ENCODE assay signal across 9 cellular contexts in the genomic region with DNA sequence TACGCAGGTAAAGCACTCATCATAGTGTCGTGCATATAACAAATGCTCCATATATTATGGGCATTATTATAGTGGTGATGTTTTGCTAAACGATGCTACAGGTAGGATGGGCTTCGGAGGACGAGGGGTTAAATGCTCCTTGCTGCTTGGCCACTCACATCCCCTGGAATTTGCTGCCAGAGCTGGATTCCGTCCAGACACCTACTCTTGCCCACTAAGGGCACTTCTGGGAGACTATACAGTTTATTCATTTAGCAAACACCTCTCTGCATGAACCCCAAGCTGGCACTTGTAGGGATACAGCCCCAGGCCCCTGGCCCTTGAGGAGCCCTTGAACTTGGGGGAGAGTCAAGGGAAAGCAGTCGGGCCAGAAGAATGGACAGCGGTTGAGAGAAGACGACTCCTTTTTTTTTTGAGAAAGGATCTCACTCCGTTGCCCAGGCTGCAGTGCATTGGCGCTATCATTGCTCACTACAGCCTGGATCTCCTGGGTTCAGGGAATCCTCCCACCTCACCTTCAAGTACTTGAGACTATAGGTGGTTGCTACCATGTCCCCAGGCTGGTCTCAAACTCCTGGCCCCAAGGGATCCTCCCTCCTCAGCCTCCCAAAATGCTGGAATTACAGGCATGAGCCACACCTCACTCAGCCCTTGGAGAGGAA. TPM values are rescaled to one million over a fixed set of nuclear protein-coding genes. Genes with fewer than 3 reads are reported as not detected.
DNase-seq lines count a peak whose midpoint lies in the region; ATAC-seq and TF ChIP-seq lines count a peak whose summit lies in the region.
"Had no signal": no experiment of that assay in that cellular context is flagged by ENCODE, and none has a peak within 500 bp of the region (broad histone marks: within the 10 kb centered on the region; RNA-seq: fewer than 3 reads in every experiment).

No MANE protein-coding gene starts in this region.

- 50% methylated on average over 8 of the region's 11 CpGs for WGBS in suprapubic skin

- H3K36me3 ChIP-seq in suprapubic skin = no peaks in the 10 kb centered on the region

- no peak for DNase-seq in activated CD4-positive, alpha-beta T cell treated with anti-CD3 and anti-CD28 coated beads, Interleukin-2, amount 10 ng/mL, durations not matched to agents 7 days and 5 days
- DNase-seq in activated CD4-positive, alpha-beta T cell treated with anti-CD3 and anti-CD28 coated beads, Interleukin-2, amount 50 U/mL, for 4 hours = no peak
- no peak for DNase-seq in activated CD8-positive, alpha-beta T cell treated with anti-CD3 and anti-CD28 coated beads, Interleukin-2, amount 10 ng/mL, durations not matched to agents 7 days and 5 days
- DNase-seq in kidney tubule cell (ENCODE audit: low spot score) (peak; percentile 38), suprapubic skin (ENCODE audit: low spot score in 2 of 2) (no peak), dedifferentiated amniotic fluid mesenchymal stem cell (ENCODE audit: extremely low spot score) (no peak)
- DNase-seq: effector CD4-positive, alpha-beta T cell had no signal

- peak overlapping the region; percentile 94 for H3K27ac Mint-ChIP-seq in activated CD4-positive, alpha-beta T cell treated with anti-CD3 and anti-CD28 coated beads, Interleukin-2, amount 10 ng/mL, durations not matched to agents 7 days and 5 days
- peak overlapping the region; percentile 92 for H3K27ac Mint-ChIP-seq in activated CD8-positive, alpha-beta T cell treated with anti-CD3 and anti-CD28 coated beads, Interleukin-2, amount 10 ng/mL, durations not matched to agents 7 days and 5 days

- peak overlapping the region; percentile 91 for H3K4me3 Mint-ChIP-seq in activated CD4-positive, alpha-beta T cell treated with anti-CD3 and anti-CD28 coated beads, Interleukin-2, amount 10 ng/mL, durations not matched to agents 7 days and 5 days
- H3K4me3 Mint-ChIP-seq in activated CD8-positive, alpha-beta T cell treated with anti-CD3 and anti-CD28 coated beads, Interleukin-2, amount 10 ng/mL, durations not matched to agents 7 days and 5 days = peak overlapping the region; percentile 90

- TF ChIP-seq CTCF in suprapubic skin (IDR thresholded peaks at IDR 0.05) = no peak

- H3K36me3 Mint-ChIP-seq in activated CD4-positive, alpha-beta T cell treated with anti-CD3 and anti-CD28 coated beads, Interleukin-2, amount 10 ng/mL, durations not matched to agents 7 days and 5 days (ENCODE audit: low read depth) = peaks cover 4% of the 10 kb centered on the region
- H3K36me3 Mint-ChIP-seq in activated CD8-positive, alpha-beta T cell treated with anti-CD3 and anti-CD28 coated beads, Interleukin-2, amount 10 ng/mL, durations not matched to agents 7 days and 5 days (ENCODE audit: low read depth) = peaks cover 9% of the 10 kb centered on the region

- TF ChIP-seq POLR2A in suprapubic skin (IDR thresholded peaks at IDR 0.05) = no peak

- peaks cover 47% of the 10 kb centered on the region for H3K4me1 Mint-ChIP-seq in activated CD4-positive, alpha-beta T cell treated with anti-CD3 and anti-CD28 coated beads, Interleukin-2, amount 10 ng/mL, durations not matched to agents 7 days and 5 days
- H3K4me1 Mint-ChIP-seq in activated CD8-positive, alpha-beta T cell treated with anti-CD3 and anti-CD28 coated beads, Interleukin-2, amount 10 ng/mL, durations not matched to agents 7 days and 5 days (ENCODE audit: low read depth) = peaks cover 54% of the 10 kb centered on the region

- POLR2A ChIA-PET in activated CD4-positive, alpha-beta T cell treated with anti-CD3 and anti-CD28 coated beads, Interleukin-2, amount 10 ng/mL, durations not matched to agents 7 days and 5 days (lab: Charles Lee) = interaction anchor here (0.6 to 0.7 kb wide), 3 partner anchors 37 to 545 kb away, joined by 3 to 10 read pairs (median 5); a partner anchor contains a TSS
- POLR2A ChIA-PET in activated CD8-positive, alpha-beta T cell treated with anti-CD3 and anti-CD28 coated beads, Interleukin-2, amount 10 ng/mL, durations not matched to agents 7 days and 5 days (lab: Charles Lee) = interaction anchor here (0.8 kb wide), 1 partner anchor 33 kb away, joined by 3 read pairs; a partner anchor contains a TSS

- no peak for TF ChIP-seq EP300 in suprapubic skin (IDR thresholded peaks at IDR 0.05)

- no peak for ATAC-seq in activated CD8-positive, alpha-beta T cell treated with anti-CD3 and anti-CD28 coated beads, Interleukin-2, amount 10 ng/mL, durations not matched to agents 7 days and 5 days
- ATAC-seq in GM21529 (IDR thresholded peaks at IDR 0.05; ENCODE audit: unreplicated experiment) (no peak), GM18870 (IDR thresholded peaks at IDR 0.05; ENCODE audit: unreplicated experiment) (no peak)

- H3K9me3 Mint-ChIP-seq in activated CD4-positive, alpha-beta T cell treated with anti-CD3 and anti-CD28 coated beads, Interleukin-2, amount 10 ng/mL, durations not matched to agents 7 days and 5 days = no peaks in the 10 kb centered on the region
- H3K9me3 Mint-ChIP-seq in activated CD8-positive, alpha-beta T cell treated with anti-CD3 and anti-CD28 coated beads, Interleukin-2, amount 10 ng/mL, durations not matched to agents 7 days and 5 days (ENCODE audit: insufficient read depth) = no peaks in the 10 kb centered on the region

- peak overlapping the region; percentile 11 for H3K27ac ChIP-seq in suprapubic skin

- CTCF ChIA-PET in activated CD4-positive, alpha-beta T cell treated with anti-CD3 and anti-CD28 coated beads, Interleukin-2, amount 10 ng/mL, durations not matched to agents 7 days and 5 days (lab: Charles Lee) = interaction anchor here (0.5 to 3.1 kb wide), 16 partner anchors 10 to 125 kb away, joined by 3 to 19 read pairs (median 4); a partner anchor contains a TSS
- CTCF ChIA-PET in activated CD8-positive, alpha-beta T cell treated with anti-CD3 and anti-CD28 coated beads, Interleukin-2, amount 10 ng/mL, durations not matched to agents 7 days and 5 days (lab: Charles Lee) = interaction anchor here (0.7 to 2.9 kb wide), 17 partner anchors 9 to 214 kb away, joined by 3 to 23 read pairs (median 3); a partner anchor contains a TSS

- H3K4me1 ChIP-seq in suprapubic skin = peaks cover 56% of the 10 kb centered on the region

- H3K27me3 Mint-ChIP-seq in activated CD4-positive, alpha-beta T cell treated with anti-CD3 and anti-CD28 coated beads, Interleukin-2, amount 10 ng/mL, durations not matched to agents 7 days and 5 days = no peaks in the 10 kb centered on the region
- H3K27me3 Mint-ChIP-seq in activated CD8-positive, alpha-beta T cell treated with anti-CD3 and anti-CD28 coated beads, Interleukin-2, amount 10 ng/mL, durations not matched to agents 7 days and 5 days (ENCODE audit: low read depth) = no peaks in the 10 kb centered on the region

- no peaks in the 10 kb centered on the region for H3K27me3 ChIP-seq in suprapubic skin

- no peak overlapping the region for H3K4me3 ChIP-seq in suprapubic skin

- H3K9me3 ChIP-seq in suprapubic skin = no peaks in the 10 kb centered on the region

RNA-seq across cellular contexts. Expression of a gene that starts 1.2 kb away (rescaled TPM):
- total RNA-seq in activated CD4-positive, alpha-beta T cell treated with anti-CD3 and anti-CD28 coated beads, Interleukin-2, amount 10 ng/mL, durations not matched to agents 7 days and 5 days = 10 to 100 TPM; 79.5 to 80.8 TPM
- 100 to 1,000 TPM; 112 to 126 TPM for total RNA-seq in activated CD8-positive, alpha-beta T cell treated with anti-CD3 and anti-CD28 coated beads, Interleukin-2, amount 10 ng/mL, durations not matched to agents 7 days and 5 days
- total RNA-seq in suprapubic skin = 10 to 100 TPM; 42.7 to 89.5 (median 73.1) TPM

RNA-seq across cellular contexts. Expression of a gene that starts 1.3 kb away (rescaled TPM):
- 10 to 100 TPM in 1 of 2 experiments, 1 to 10 TPM in 1; 9.3 to 10.1 TPM for total RNA-seq in activated CD4-positive, alpha-beta T cell treated with anti-CD3 and anti-CD28 coated beads, Interleukin-2, amount 10 ng/mL, durations not matched to agents 7 days and 5 days
- 1 to 10 TPM; 8.9 to 9.7 TPM for total RNA-seq in activated CD8-positive, alpha-beta T cell treated with anti-CD3 and anti-CD28 coated beads, Interleukin-2, amount 10 ng/mL, durations not matched to agents 7 days and 5 days
- total RNA-seq in suprapubic skin = 10 to 100 TPM in 3 of 4 donors, 1 to 10 TPM in 1; 9.7 to 15.7 (median 13.6) TPM

RNA-seq across cellular contexts. Expression of a gene that starts 4.8 kb away (rescaled TPM):
- total RNA-seq in activated CD4-positive, alpha-beta T cell treated with anti-CD3 and anti-CD28 coated beads, Interleukin-2, amount 10 ng/mL, durations not matched to agents 7 days and 5 days = 10 to 100 TPM; 39.5 to 45.3 TPM
- 10 to 100 TPM; 44.6 to 49.8 TPM for total RNA-seq in activated CD8-positive, alpha-beta T cell treated with anti-CD3 and anti-CD28 coated beads, Interleukin-2, amount 10 ng/mL, durations not matched to agents 7 days and 5 days
- total RNA-seq in suprapubic skin = 10 to 100 TPM; 17.9 to 35.2 (median 22.8) TPM

RNA-seq across cellular contexts. Expression of a gene that starts 22.8 kb away (rescaled TPM):
- 1 to 10 TPM; 1.7 to 1.9 TPM for total RNA-seq in activated CD4-positive, alpha-beta T cell treated with anti-CD3 and anti-CD28 coated beads, Interleukin-2, amount 10 ng/mL, durations not matched to agents 7 days and 5 days
- 10 to 100 TPM; 10.7 to 13.8 TPM for total RNA-seq in activated CD8-positive, alpha-beta T cell treated with anti-CD3 and anti-CD28 coated beads, Interleukin-2, amount 10 ng/mL, durations not matched to agents 7 days and 5 days
- 1 to 10 TPM in 3 of 4 donors, under 1 TPM in 1; 0.30 to 2.5 (median 1.5) TPM for total RNA-seq in suprapubic skin

RNA-seq across cellular contexts. Expression of a gene that starts 30.1 kb away (rescaled TPM):
- 10 to 100 TPM; 16.4 to 17.5 TPM for total RNA-seq in activated CD4-positive, alpha-beta T cell treated with anti-CD3 and anti-CD28 coated beads, Interleukin-2, amount 10 ng/mL, durations not matched to agents 7 days and 5 days
- 10 to 100 TPM; 13.6 to 16.4 TPM for total RNA-seq in activated CD8-positive, alpha-beta T cell treated with anti-CD3 and anti-CD28 coated beads, Interleukin-2, amount 10 ng/mL, durations not matched to agents 7 days and 5 days
- total RNA-seq in suprapubic skin = 10 to 100 TPM; 29.9 to 47.1 (median 37.1) TPM
